Comparison of ENCODE assay signal across 16 cellular contexts in the genomic region with DNA sequence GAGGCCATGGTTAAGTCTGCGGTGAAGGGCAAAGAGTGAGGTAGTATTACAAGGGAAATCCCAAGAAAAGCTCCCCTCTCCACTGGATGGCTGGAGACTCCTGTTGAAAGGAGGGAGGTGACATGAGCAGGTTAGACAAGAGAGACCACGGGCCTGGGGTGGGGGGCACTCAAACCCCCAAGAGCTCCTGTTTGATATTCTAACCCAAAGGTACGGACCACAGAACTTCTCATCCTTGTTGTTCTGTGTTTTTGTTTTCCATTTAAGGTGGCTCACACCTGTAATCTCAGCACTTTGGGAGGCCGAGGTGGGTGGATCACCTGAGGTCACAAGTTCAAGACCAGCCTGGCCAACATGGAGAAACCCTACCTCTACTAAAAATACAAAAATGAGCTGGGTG. TPM values are rescaled to one million over a fixed set of nuclear protein-coding genes. Genes with fewer than 3 reads are reported as not detected.
DNase-seq lines count a peak whose midpoint lies in the region; ATAC-seq and TF ChIP-seq lines count a peak whose summit lies in the region.
"Had no signal": no experiment of that assay in that cellular context is flagged by ENCODE, and none has a peak within 500 bp of the region (broad histone marks: within the 10 kb centered on the region; RNA-seq: fewer than 3 reads in every experiment).

No MANE protein-coding gene starts in this region.

- H3K36me3 Mint-ChIP-seq in stimulated activated effector memory CD8-positive, alpha-beta T cell treated with anti-CD3 and anti-CD28 coated beads, Interleukin-12 subunit alpha, Interleukin-12 subunit beta, amount 100 ng/mL, for 72 hours: no peaks in the 10 kb centered on the region

- H3K27me3 ChIP-seq in left ventricle myocardium inferior (ENCODE audit: low read depth): no peaks in the 10 kb centered on the region

- DNase-seq in left ventricle myocardium inferior (no peak), cardiac septum (ENCODE audit: low spot score) (no peak), mesenteric fat pad (ENCODE audit: low spot score) (peak; percentile 53), NOMO-1 treated with dmso at 0.1 percent for 144 hours (lab: John Stamatoyannopoulos, UW; ENCODE audit: unreplicated experiment) (no peak)
- DNase-seq in stimulated activated effector memory CD8-positive, alpha-beta T cell treated with anti-CD3 and anti-CD28 coated beads, Interleukin-12 subunit alpha, Interleukin-12 subunit beta, amount 100 ng/mL, for 72 hours (ENCODE audit: low spot score in 2 of 2): peak in 1 of 2 donors; percentile 8
- no peak for DNase-seq in activated effector memory CD4-positive, alpha-beta T cell treated with anti-CD3 and anti-CD28 coated beads, Interleukin-2, amount 50 U/mL, for 16 hours
- DNase-seq in stimulated activated CD4-positive, alpha-beta T cell treated with anti-CD3 and anti-CD28 coated beads, Interleukin-15, amount 100 ng/mL, for 24 hours: no peak
- DNase-seq: AML-193; Caco-2; CD4-positive, alpha-beta T cell; HCEC 1CT had no signal

- intact Hi-C loops in left ventricle myocardium inferior (cut with micrococcal nuclease) (no loop called here), cardiac septum (cut with DNase I) (no loop called here)

- H3K9me3 Mint-ChIP-seq in stimulated activated effector memory CD8-positive, alpha-beta T cell treated with anti-CD3 and anti-CD28 coated beads, Interleukin-12 subunit alpha, Interleukin-12 subunit beta, amount 100 ng/mL, for 72 hours: peaks cover 5% of the 10 kb centered on the region
- H3K9me3 Mint-ChIP-seq: GM23338 had no signal

- no peak overlapping the region for H3K4me3 Mint-ChIP-seq in stimulated activated effector memory CD8-positive, alpha-beta T cell treated with anti-CD3 and anti-CD28 coated beads, Interleukin-12 subunit alpha, Interleukin-12 subunit beta, amount 100 ng/mL, for 72 hours
- H3K4me3 Mint-ChIP-seq: CD4-positive, alpha-beta T cell; GM23338 had no signal

- H3K4me1 Mint-ChIP-seq in stimulated activated effector memory CD8-positive, alpha-beta T cell treated with anti-CD3 and anti-CD28 coated beads, Interleukin-12 subunit alpha, Interleukin-12 subunit beta, amount 100 ng/mL, for 72 hours: peaks cover 8% of the 10 kb centered on the region

- H3K4me1 ChIP-seq in left ventricle myocardium inferior: peaks cover 51% of the 10 kb centered on the region
- H3K4me1 ChIP-seq: A549, Caco-2 had no signal

- no peaks in the 10 kb centered on the region for H3K36me3 ChIP-seq in left ventricle myocardium inferior

- H3K9me3 ChIP-seq in left ventricle myocardium inferior (replicated peaks): no peaks in the 10 kb centered on the region
- H3K9me3 ChIP-seq: A549 had no signal

- peak overlapping the region; percentile 20 for H3K27ac ChIP-seq in left ventricle myocardium inferior (replicated peaks)
- H3K27ac ChIP-seq: 22Rv1, A549, C4-2B had no signal

- no peak overlapping the region for H3K4me3 ChIP-seq in left ventricle myocardium inferior
- H3K4me3 ChIP-seq: A549, GM23338 had no signal

- no peak for TF ChIP-seq CTCF in left ventricle myocardium inferior (IDR thresholded peaks at IDR 0.05; ENCODE audit: borderline replicate concordance)

- peak overlapping the region; percentile 29 for H3K27ac Mint-ChIP-seq in stimulated activated effector memory CD8-positive, alpha-beta T cell treated with anti-CD3 and anti-CD28 coated beads, Interleukin-12 subunit alpha, Interleukin-12 subunit beta, amount 100 ng/mL, for 72 hours
- H3K27ac Mint-ChIP-seq: CD4-positive, alpha-beta T cell; GM23338 had no signal

- ATAC-seq in stimulated activated effector memory CD8-positive, alpha-beta T cell treated with anti-CD3 and anti-CD28 coated beads, Interleukin-12 subunit alpha, Interleukin-12 subunit beta, amount 100 ng/mL, for 72 hours: no peak
- ATAC-seq: A549, GM23338 had no signal

RNA-seq across cellular contexts. Expression of gene VSTM4, which starts 11.6 kb away (rescaled TPM):
- 21.1 TPM for total RNA-seq in left ventricle myocardium inferior
- 24.4 TPM for total RNA-seq in cardiac septum
- 41.7 TPM for total RNA-seq in mesenteric fat pad
- total RNA-seq: Caco-2, HT-29 had no signal

RNA-seq across cellular contexts. Expression of gene FAM170B, which starts 30.1 kb away (rescaled TPM):
- total RNA-seq in left ventricle myocardium inferior (not detected), cardiac septum (not detected), mesenteric fat pad (not detected)
- total RNA-seq: Caco-2; CD4-positive, alpha-beta T cell; GM23338; HT-29 had no signal
